ENCODE assay signal across 8 cellular contexts in genomic region chr2:230865324-230865765, GRCh38. TPM values are rescaled to one million over a fixed set of nuclear protein-coding genes. Genes with fewer than 3 reads are reported as not detected.
DNase-seq lines count a peak whose midpoint lies in the region; ATAC-seq and TF ChIP-seq lines count a peak whose summit lies in the region.

No MANE protein-coding gene starts in this region.

- TF ChIP-seq CTCF in GM12864 (IDR thresholded peaks at IDR 0.05; ENCODE audit: low read depth, low read length, missing control alignments) (no peak), fibroblast of the aortic adventitia (IDR thresholded peaks at IDR 0.05; ENCODE audit: insufficient read depth, low read length) (no peak)

- DNase-seq in GM12864 (ENCODE audit: low read depth) (no peak), RPMI7951 (ENCODE audit: low read depth) (peak; percentile 25), fibroblast of the aortic adventitia (ENCODE audit: low read depth) (no peak), sciatic nerve (ENCODE audit: low spot score) (no peak), NCI-H774 (lab: John Stamatoyannopoulos, UW) (no peak), NCI-H1436 treated with DMSO at 0.1 percent for 48 hours (lab: John Stamatoyannopoulos, UW) (no peak)

- intact Hi-C loops in sciatic nerve (cut with DNase I): no loop called here

- ATAC-seq in sciatic nerve (peak; percentile 4), HG02884 (IDR thresholded peaks at IDR 0.05; ENCODE audit: unreplicated experiment) (no peak)
- no peak for ATAC-seq in activated CD4-positive, CD25-positive, alpha-beta regulatory T cell treated with anti-CD3 and anti-CD28 coated beads, Interleukin-2, amount 50 U/mL, for 24 hours

- H3K4me3 ChIP-seq in GM12864 (ENCODE audit: low read depth, low read length) (peak overlapping the region; percentile 88), fibroblast of the aortic adventitia (ENCODE audit: low read depth, low read length) (peak overlapping the region; percentile 77)

RNA-seq across cellular contexts. Expression of gene ITM2C, which starts 0.6 kb away (rescaled TPM):
- 156 and 199 TPM in 2 replicates for total RNA-seq in RPMI7951 (2014; rRNA removed; shearing (Covaris generic))
- 26.5 and 38.1 TPM in 2 replicates for total RNA-seq in fibroblast of the aortic adventitia (ENCODE audit: low replicate concordance)
- total RNA-seq in sciatic nerve: 136 TPM

RNA-seq across cellular contexts. Expression of gene GPR55, which starts 59.7 kb away (rescaled TPM):
- 0.24 and 0.29 TPM in 2 replicates for total RNA-seq in RPMI7951 (2014; rRNA removed; shearing (Covaris generic))
- under 0.01 TPM in 1 of 2 replicates, not detected in the other for total RNA-seq in fibroblast of the aortic adventitia (ENCODE audit: low replicate concordance)
- total RNA-seq in sciatic nerve: 0.18 TPM
